ENCODE assay signal across 2 cellular contexts in the genomic region with DNA sequence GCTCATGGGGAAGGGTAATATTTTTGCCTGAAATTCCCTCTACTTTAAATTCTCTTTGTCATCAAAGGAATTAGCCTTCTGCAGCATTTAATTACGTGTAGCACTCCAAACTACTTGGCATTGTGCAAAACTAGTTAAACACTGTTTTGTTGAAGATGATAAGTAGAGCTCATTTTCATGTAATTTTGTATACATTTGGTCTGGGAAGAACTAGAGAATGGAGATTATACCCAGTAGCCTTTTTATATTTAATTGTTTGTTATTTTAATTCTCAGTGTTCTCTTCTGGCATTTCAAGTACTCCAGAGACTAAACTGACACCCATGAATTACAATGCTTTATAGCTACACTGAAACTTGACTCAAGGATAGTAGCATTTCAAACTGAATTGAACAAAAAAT.
"Had no signal": no experiment of that assay in that cellular context is flagged by ENCODE, and none has a peak within 500 bp of the region (broad histone marks: within the 10 kb centered on the region; RNA-seq: fewer than 3 reads in every experiment).

No MANE protein-coding gene starts in this region.

- DNase-seq: IMR-90, KBM-7 had no signal
